Comparison of ENCODE assay signal across 9 cellular contexts in genomic region chr2:7133521-7133920, GRCh38.
DNase-seq lines count a peak whose midpoint lies in the region; ATAC-seq, FAIRE-seq and TF ChIP-seq lines count a peak whose summit lies in the region.
"Had no signal": no experiment of that assay in that cellular context is flagged by ENCODE, and none has a peak within 500 bp of the region (broad histone marks: within the 10 kb centered on the region; RNA-seq: fewer than 3 reads in every experiment).

No MANE protein-coding gene starts in this region.

- in situ Hi-C loops in GM13976 (cut with MboI; ENCODE audit: low sequenced_read_pairs, unreplicated experiment) = no loop called here

- H3K36me3 ChIP-seq in BE2C (no peaks in the 10 kb centered on the region), pancreas (no peaks in the 10 kb centered on the region), adrenal gland (replicated peaks in 1 of 2) (no peaks in the 10 kb centered on the region)

- H3K9me3 ChIP-seq in BE2C (no peaks in the 10 kb centered on the region), pancreas (no peaks in the 10 kb centered on the region), adrenal gland (replicated peaks in 1 of 3) (no peaks in the 10 kb centered on the region)

- 94 to 99% methylated on average over 4 of the region's 4 CpGs for WGBS in pancreas, 2 donors
- WGBS in adrenal gland, 4 donors = 94 to 98% (median 97%) methylated on average over 4 of the region's 4 CpGs

- no peak for FAIRE-seq in pancreas (lab: Jason Lieb, UNC)

- ATAC-seq in pancreas = no peak
- ATAC-seq: stimulated activated effector memory CD8-positive, alpha-beta T cell treated with anti-CD3 and anti-CD28 coated beads, Interleukin-12 subunit alpha, Interleukin-12 subunit beta, amount 100 ng/mL, for 72 hours had no signal

- peak; percentile 45 for DNase-seq in BE2C
- no peak for DNase-seq in GM13976 (ENCODE audit: low spot score)
- peak; percentile 17 for DNase-seq in SK-N-DZ (ENCODE audit: low spot score)
- DNase-seq in iPS-NIHi7 (ENCODE audit: extremely low spot score) = peak; percentile 28
- DNase-seq in germinal center (ENCODE audit: low spot score) = no peak
- no peak for DNase-seq in pancreas
- DNase-seq in adrenal gland = no peak
- DNase-seq in DMS153 (lab: John Stamatoyannopoulos, UW) = no peak

- H3K27ac ChIP-seq in pancreas = no peak overlapping the region
- H3K27ac ChIP-seq in adrenal gland = no peak overlapping the region

- intact Hi-C loops in pancreas (cut with DNase I) (no loop called here), adrenal gland (cut with DNase I) (no loop called here)

- H3K4me3 ChIP-seq in BE2C (ENCODE audit: low read depth, low read length) = no peak overlapping the region
- H3K4me3 ChIP-seq in pancreas = no peak overlapping the region
- H3K4me3 ChIP-seq in adrenal gland = no peak overlapping the region

- H3K27me3 ChIP-seq in BE2C (no peaks in the 10 kb centered on the region), pancreas (no peaks in the 10 kb centered on the region), adrenal gland (no peaks in the 10 kb centered on the region)

- peak; percentile 51 for TF ChIP-seq CTCF in BE2C (IDR thresholded peaks at IDR 0.05; ENCODE audit: low read depth, low read length)
- peak; percentile 18 for TF ChIP-seq CTCF in GM13976 (IDR thresholded peaks at IDR 0.05; ENCODE audit: borderline replicate concordance, control extremely low read depth, extremely low read depth, insufficient read depth, missing control alignments)
- no peak for TF ChIP-seq CTCF in pancreas (IDR thresholded peaks at IDR 0.05)
- no peak for TF ChIP-seq CTCF in adrenal gland (IDR thresholded peaks at IDR 0.05)

- no peak for TF ChIP-seq POLR2A in adrenal gland (IDR thresholded peaks at IDR 0.05)

- H3K4me1 ChIP-seq in BE2C (no peaks in the 10 kb centered on the region), pancreas (no peaks in the 10 kb centered on the region), adrenal gland (replicated peaks in 1 of 2) (no peaks in the 10 kb centered on the region)

Comparison
In these comparisons a context has a peak if more than half of its experiments do, and no peak if none do; other contexts are left out.
1. DNase-seq: peak in BE2C (single experiment), SK-N-DZ (single experiment) and iPS-NIHi7 (single experiment); none in GM13976 (single experiment), germinal center (single experiment), pancreas (0 of 6), adrenal gland (0 of 7) and DMS153 (single experiment).
2. CTCF ChIP-seq: peak in BE2C (single experiment) and GM13976 (single experiment); none in pancreas (0 of 4) and adrenal gland (0 of 6).